Comparison of ENCODE assay signal across 1 cellular context in the genomic region with DNA sequence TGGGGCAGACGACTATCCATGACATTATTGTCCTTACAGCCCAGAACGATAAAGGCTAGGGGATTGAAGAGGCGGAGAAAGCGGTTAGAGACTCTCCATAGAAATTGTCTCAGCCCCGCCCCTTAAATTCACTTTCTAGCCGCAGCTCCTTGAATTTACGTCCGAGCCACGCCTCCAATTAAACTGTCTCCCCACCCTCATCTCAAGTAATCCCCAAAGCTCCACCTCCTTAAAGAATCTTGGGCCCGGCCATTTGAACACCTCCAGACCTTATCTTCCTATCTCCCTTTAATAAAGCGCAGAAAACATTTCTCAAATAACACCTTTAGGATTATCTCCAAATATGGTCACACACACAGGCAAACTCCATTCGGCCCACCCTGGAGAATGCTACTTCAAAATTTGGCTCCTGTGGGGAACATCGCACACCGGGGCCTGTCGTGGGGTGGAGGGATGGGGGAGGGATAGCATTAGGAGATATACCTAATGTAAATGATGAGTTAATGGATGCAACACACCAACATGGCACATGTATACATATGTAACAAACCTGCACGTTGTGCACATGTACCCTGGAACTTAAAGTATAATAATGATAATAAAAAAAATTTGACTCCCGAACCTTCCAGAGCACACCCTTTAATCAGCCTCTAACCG.
A peak's percentile ranks its signal among the peaks of the same experiment; 100 is the strongest.
TF ChIP-seq lines count a peak whose summit lies in the region.

No MANE protein-coding gene starts in this region.

TF ChIP-seq in endothelial cell of umbilical vein, 7 proteins besides CTCF, POLR2A, EP300 and RAD21:
- no peak for TF ChIP-seq POLR2AphosphoS5 (IDR thresholded peaks at IDR 0.05; ENCODE audit: insufficient read depth, low read depth, low read length)
- TF ChIP-seq GATA2 (IDR thresholded peaks at IDR 0.05; ENCODE audit: insufficient read depth, insufficient read length, low read depth, low read length): peak; percentile 19
